Comparison of ENCODE assay signal across 1 cellular context in genomic region chr5:139341689-139342422, GRCh38.
A peak's percentile ranks its signal among the peaks of the same experiment; 100 is the strongest.
TF ChIP-seq lines count a peak whose summit lies in the region.

PAIP2 (plus strand) TSS chr5:139341854; CDS start chr5:139363785, 21,931 bp downstream.

TF ChIP-seq in K562, 482 proteins besides CTCF, POLR2A, EP300 and RAD21 (continued from another document and continues in another):
- TF ChIP-seq PATZ1 (CRISPR knock-in tag; IDR thresholded peaks at IDR 0.05; ENCODE audit: borderline replicate concordance): no peak
- TF ChIP-seq PHTF2 (CRISPR knock-in tag; IDR thresholded peaks at IDR 0.05): no peak
- no peak; the same call in 1 of the 2 replicates for TF ChIP-seq MTA1 (IDR thresholded peaks at IDR 0.05; ENCODE audit: borderline replicate concordance)
- TF ChIP-seq CHAMP1 (IDR thresholded peaks at IDR 0.05): no peak
- no peak; the same call in 1 of the 2 replicates for TF ChIP-seq BACH1 (tag; IDR thresholded peaks at IDR 0.05)
- TF ChIP-seq ZNF146 (CRISPR knock-in tag; IDR thresholded peaks at IDR 0.05; ENCODE audit: unreplicated experiment): peak; percentile 15
- peak; percentile 97 for TF ChIP-seq MAX (CRISPR knock-in tag; IDR thresholded peaks at IDR 0.05)
- peak; percentile 73 for TF ChIP-seq NCOA6 (IDR thresholded peaks at IDR 0.05)
- no peak for TF ChIP-seq ZNF184 (CRISPR knock-in tag; IDR thresholded peaks at IDR 0.05)
- TF ChIP-seq ETV1 (tag; conservative IDR thresholded peaks at IDR 0.05; ENCODE audit: low read depth): peak; percentile 90
- peak; percentile 78 for TF ChIP-seq FIP1L1 (IDR thresholded peaks at IDR 0.05; ENCODE audit: low read depth, low read length, poor library complexity, severe bottlenecking)
- no peak for TF ChIP-seq ZNF445 (CRISPR knock-in tag; IDR thresholded peaks at IDR 0.05; ENCODE audit: low read depth)
- no peak for TF ChIP-seq MAFG (tag; conservative IDR thresholded peaks at IDR 0.05)
- TF ChIP-seq ZNF592 (IDR thresholded peaks at IDR 0.05): peak; percentile 56
- TF ChIP-seq HIVEP1 (CRISPR knock-in tag; IDR thresholded peaks at IDR 0.05): no peak
- no peak for TF ChIP-seq POLR2AphosphoS2 (IDR thresholded peaks at IDR 0.05; ENCODE audit: low read length)
- TF ChIP-seq MEF2A (IDR thresholded peaks at IDR 0.05; ENCODE audit: control insufficient read depth, low read depth, low read length): no peak
- no peak for TF ChIP-seq ZNF239 (CRISPR knock-in tag; IDR thresholded peaks at IDR 0.05)
- no peak for TF ChIP-seq HMBOX1 (IDR thresholded peaks at IDR 0.05)
- TF ChIP-seq KLF1 (tag; IDR thresholded peaks at IDR 0.05): peak; percentile 89; the same call in 1 of the 2 replicates
- TF ChIP-seq MLX (CRISPR knock-in tag; conservative IDR thresholded peaks at IDR 0.05): no peak
- TF ChIP-seq ERF (CRISPR knock-in tag; IDR thresholded peaks at IDR 0.05): peak; percentile 67; the same call in 1 of the 2 replicates
- TF ChIP-seq MXD1 (CRISPR knock-in tag; IDR thresholded peaks at IDR 0.05; ENCODE audit: borderline replicate concordance, poor library complexity, severe bottlenecking): peak; percentile 37
- no peak for TF ChIP-seq TEAD2 (tag; IDR thresholded peaks at IDR 0.05)
- peak; percentile 75 for TF ChIP-seq NFIC (IDR thresholded peaks at IDR 0.05)
- TF ChIP-seq PML (IDR thresholded peaks at IDR 0.05; ENCODE audit: low read length): peak; percentile 89; the same call in 1 of the 2 replicates
- no peak for TF ChIP-seq TSHZ1 (CRISPR knock-in tag; IDR thresholded peaks at IDR 0.05)
- no peak for TF ChIP-seq SNAPC5 (CRISPR knock-in tag; IDR thresholded peaks at IDR 0.05)
- no peak for TF ChIP-seq RREB1 (CRISPR knock-in tag; IDR thresholded peaks at IDR 0.05)
- peak; percentile 58; the same call in 1 of the 2 replicates for TF ChIP-seq DPF2 (IDR thresholded peaks at IDR 0.05)
- no peak for TF ChIP-seq SNRNP70 (optimal IDR thresholded peaks at IDR 0.05; ENCODE audit: low read depth, low read length)
- TF ChIP-seq SREBF1 (IDR thresholded peaks at IDR 0.05; ENCODE audit: borderline replicate concordance, low read depth, low read length): no peak
- no peak for TF ChIP-seq PTTG1 (tag; IDR thresholded peaks at IDR 0.05; ENCODE audit: low read depth)
